ENCODE assay signal across 8 cellular contexts in the genomic region with DNA sequence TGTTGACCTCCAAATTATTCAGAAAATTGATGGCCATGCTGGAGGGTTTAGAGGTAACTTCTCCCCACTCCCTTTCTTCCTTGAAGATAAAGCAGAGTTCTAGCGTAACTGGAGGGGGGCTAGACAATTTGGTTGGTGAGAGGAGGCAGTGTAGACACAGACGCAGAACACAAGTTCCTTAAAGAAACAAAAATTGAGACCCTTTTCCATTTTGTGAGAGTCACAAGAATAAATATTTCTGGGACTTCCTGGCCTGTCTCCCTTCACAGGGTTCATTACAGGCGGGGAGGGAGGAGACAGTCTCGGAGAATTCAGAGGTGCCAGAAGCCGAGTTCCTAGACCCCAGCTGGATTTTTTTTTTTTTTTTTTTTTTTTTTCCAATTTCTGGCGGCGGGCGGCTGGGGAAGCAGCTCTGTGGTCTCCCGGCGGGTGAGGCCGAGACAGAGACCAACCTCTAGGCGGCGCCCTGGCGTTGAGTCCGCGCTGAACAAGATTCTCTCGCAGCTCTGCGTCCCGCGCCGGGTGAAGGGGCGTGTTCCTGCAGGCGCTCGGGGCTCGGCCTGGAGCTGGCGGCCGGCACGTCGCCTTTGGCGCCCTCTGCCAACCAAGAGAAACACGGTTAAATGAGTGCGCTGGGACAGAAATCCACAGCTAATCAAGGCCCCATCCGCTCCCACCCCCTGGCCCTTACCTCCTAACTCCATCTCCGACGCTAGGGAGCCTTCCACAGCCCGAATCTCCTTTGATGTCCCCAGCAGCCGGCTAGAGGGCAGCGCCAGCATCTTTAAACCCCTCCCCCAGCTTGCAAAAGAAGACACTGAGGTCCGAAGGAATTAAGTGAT. TPM values are rescaled to one million over a fixed set of nuclear protein-coding genes. Genes with fewer than 3 reads are reported as not detected.
DNase-seq lines count a peak whose midpoint lies in the region; ATAC-seq, FAIRE-seq and TF ChIP-seq lines count a peak whose summit lies in the region.

No MANE protein-coding gene starts in this region.

- no TSS peak for BruUV-seq in GM12878 (replicated peaks; lab: Mats Ljungman, UMichigan)

- TF ChIP-seq EP300 in GM12878 (IDR thresholded peaks at IDR 0.05; ENCODE audit: borderline replicate concordance in 1 of 2, control insufficient read depth in 1 of 2, low read depth in 2 of 2, low read length in 2 of 2), result no peak

- peaks cover 17% of the 10 kb centered on the region for H3K4me1 ChIP-seq in GM12878 (ENCODE audit: control insufficient read depth, insufficient read depth, low read length)

- no peak overlapping the region for H2AFZ ChIP-seq in GM12878 (ENCODE audit: control insufficient read depth, low read depth, low read length)

- TF ChIP-seq POLR2A in GM12878 (IDR thresholded peaks at IDR 0.05; ENCODE audit: low read depth, low read length), result no peak

- H3K4me3 Mint-ChIP-seq in T-cell, result peak overlapping the region in 1 of 3 donors; percentile 49

- H3K36me3 ChIP-seq in GM12878 (ENCODE audit: control insufficient read depth in 2 of 2, insufficient read depth in 2 of 2, low read length in 1 of 2), result no peaks in the 10 kb centered on the region

- peaks cover 13 to 20% (median 19%) of the 10 kb centered on the region in 3 donors for H3K4me1 Mint-ChIP-seq in T-cell

- H3K4me3 ChIP-seq in GM12865 (ENCODE audit: low read depth, low read length) (no peak overlapping the region), GM12878 (no peak overlapping the region)

- H3K27ac Mint-ChIP-seq in T-cell, result no peak overlapping the region

- in situ Hi-C loops in GM12878 (cut with MboI), result no loop called here

- H3K9me3 ChIP-seq in GM12878 (replicated peaks; ENCODE audit: control insufficient read depth, insufficient read depth, low read length), result no peaks in the 10 kb centered on the region

- no peak overlapping the region for H3K27ac ChIP-seq in GM12878 (ENCODE audit: control insufficient read depth, insufficient read depth)

- SMC1A ChIA-PET in GM12878 (lab: Charles Lee; ENCODE audit: uncharacterized antibody, unreplicated experiment), result interaction anchor here (0.7 to 1.4 kb wide), 4 partner anchors 11 to 243 kb away, joined by 3 to 6 read pairs (median 3); no protein-coding TSS in a partner anchor

- intact Hi-C loops in GM12878 (cut with micrococcal nuclease; ENCODE audit: unreplicated experiment), result no loop called here

- no peak for TF ChIP-seq RAD21 in GM12878 (IDR thresholded peaks at IDR 0.05; ENCODE audit: insufficient read depth, low read depth, low read length)

- H3K9ac ChIP-seq in GM12878 (ENCODE audit: control insufficient read depth, insufficient read depth, low read length), result no peak overlapping the region

- POLR2A ChIA-PET in T-cell (lab: Charles Lee) (interaction anchor here in 1 of 2 donors (0.6 kb wide), 1 partner anchor 443 kb away, joined by 4 read pairs; no protein-coding TSS in a partner anchor), GM12878 (lab: Charles Lee) (interaction anchor here (0.6 kb wide), 2 partner anchors 228 to 304 kb away, joined by 3 to 5 read pairs; no protein-coding TSS in a partner anchor)

- peaks cover 3 to 18% of the 10 kb centered on the region in 2 experiments for H3K27me3 ChIP-seq in GM12878 (replicated peaks in 1 of 2; ENCODE audit: control insufficient read depth in 2 of 2, insufficient read depth in 2 of 2, low read length in 1 of 2)

- 7% methylated on average over 37 of the region's 39 CpGs for WGBS in GM12878 (ENCODE audit: insufficient coverage, insufficient replicate concordance, low lambda C conversion rate, missing lambda C conversion rate)

- TF ChIP-seq CTCF in GM12865 (IDR thresholded peaks at IDR 0.05; ENCODE audit: insufficient read depth, low read depth, low read length, missing control alignments), result peak; percentile 69
- peak; percentile 66 to 84 (median 74) for TF ChIP-seq CTCF in GM12878 (IDR thresholded peaks at IDR 0.05 in 2 of 3, conservative IDR thresholded peaks at IDR 0.05 in 1 of 3; ENCODE audit: control insufficient read depth in 2 of 3, extremely low read depth in 1 of 3, insufficient read depth in 1 of 3, low read depth in 3 of 3, low read length in 3 of 3)

- no peaks in the 10 kb centered on the region for H3K79me2 ChIP-seq in GM12878 (ENCODE audit: control insufficient read depth, insufficient read depth, low read length)

- CTCF ChIA-PET in T-cell (lab: Charles Lee) (interaction anchor here (0.5 to 2.4 kb wide), 22 partner anchors 11 to 1416 kb away, joined by 3 to 10 read pairs (median 3); a partner anchor contains a TSS), GM12878 (lab: Yijun Ruan, JAX) (interaction anchor here (0.5 to 2.5 kb wide), 42 partner anchors 8 to 680 kb away, joined by 3 to 16 read pairs (median 4); a partner anchor contains a TSS)

- RAD21 ChIA-PET in GM12878 (lab: Charles Lee; ENCODE audit: unreplicated experiment), result interaction anchor here (0.6 to 1.9 kb wide), 12 partner anchors 10 to 544 kb away, joined by 3 to 6 read pairs (median 4); a partner anchor contains a TSS

- H4K20me1 ChIP-seq in GM12878 (ENCODE audit: control insufficient read depth, insufficient read depth), result no peaks in the 10 kb centered on the region

- DNase-seq in GM12865 (ENCODE audit: low read depth), result peak; percentile 77
- peak; percentile 80 to 86 for DNase-seq in Kasumi-1 (lab: John Stamatoyannopoulos, UW)
- peak in 30 of 34 experiments; percentile 28 to 72 (median 60) for DNase-seq in T-cell
- no peak for DNase-seq in GM12878 (ENCODE audit: low read depth, low spot score)
- peak; percentile 89 for DNase-seq in kidney tubule cell (ENCODE audit: low spot score)
- peak; percentile 70 to 85 for DNase-seq in stimulated activated CD8-positive, alpha-beta memory T cell treated with anti-CD3 and anti-CD28 coated beads, Interleukin-15, amount 100 ng/mL, for 48 hours (ENCODE audit: low read depth in 2 of 2)

- FAIRE-seq in GM12878 (lab: Jason Lieb, UNC), result no peak

- H3K36me3 Mint-ChIP-seq in T-cell, result no peaks in the 10 kb centered on the region

- H3K27me3 Mint-ChIP-seq in T-cell, result peaks cover 67 to 96% of the 10 kb centered on the region in 2 donors

- H3K4me2 ChIP-seq in GM12878 (ENCODE audit: control insufficient read depth, insufficient read depth), result no peak overlapping the region; the same call in 1 of the 2 replicates

- peak; percentile 66 to 85 (median 80) for ATAC-seq in T-cell (replicated peaks in 1 of 4)
- ATAC-seq in GM12878, result peak; percentile 93
- no peak for ATAC-seq in HG02885 (IDR thresholded peaks at IDR 0.05; ENCODE audit: poor library complexity, unreplicated experiment)
- no peak for ATAC-seq in HG03571 (IDR thresholded peaks at IDR 0.05; ENCODE audit: unreplicated experiment)

- no peaks in the 10 kb centered on the region for H3K9me3 Mint-ChIP-seq in T-cell

RNA-seq across cellular contexts. Expression of a gene that starts 10.2 kb away (rescaled TPM):
- under 1 TPM in 4 of 5 donors, not detected in 1; 0.19 to 0.43 (median 0.30) TPM for total RNA-seq in T-cell
- 0.19 and 0.42 TPM in 2 replicates for total RNA-seq in GM12878 (2013; cell fraction: nucleolus; rRNA removed)
- not detected in 2 replicates for total RNA-seq in GM12878 (2014; rRNA removed)
- 0.04 and 0.05 TPM in 2 replicates for total RNA-seq in GM12878 (2014; rRNA removed; fragmentation: Illumina TruSeq; extraction: Trizol)
- total RNA-seq in GM12878 (2021), result 0.13 and 0.16 TPM in 2 replicates
- not detected for polyA plus RNA-seq in GM12878 (2011; ENCODE audit: low read depth)
- 0.49 and 0.69 TPM in 2 replicates for polyA plus RNA-seq in GM12878 (2011; rRNA removed)
- polyA plus RNA-seq in GM12878 (2011; cell fraction: cytosol; rRNA removed), result 0.32 and 0.46 TPM in 2 replicates
- 0.53 and 0.87 TPM in 2 replicates for polyA plus RNA-seq in GM12878 (2011; cell fraction: nucleus; rRNA removed)
- polyA plus RNA-seq in GM12878 (2012), result 0.05 and 0.21 TPM in 2 replicates
- 0.01 TPM in 1 of 2 replicates, not detected in the other for polyA plus RNA-seq in GM12878 (2014; fragmentation: Illumina TruSeq; extraction: Trizol)
- polyA plus RNA-seq in GM12878 (2014; fragmentation: Nextera tagmentation; extraction: Ambion mirVana), result not detected
- 0.09 TPM in 1 of 2 replicates, not detected in the other for polyA plus RNA-seq in GM12878 (2014; rRNA removed)
- polyA plus RNA-seq in GM12878 (2016; fragmentation: Nextera tagmentation; extraction: Ambion mirVana), result not detected
- 0.15 and 0.26 TPM in 2 replicates for polyA minus RNA-seq in GM12878 (2011; rRNA and poly(A)+ RNA removed)
- polyA minus RNA-seq in GM12878 (2011; cell fraction: cytosol; rRNA and poly(A)+ RNA removed), result not detected in 2 replicates
- polyA minus RNA-seq in GM12878 (2011; cell fraction: nucleus; rRNA and poly(A)+ RNA removed), result 0.19 and 0.24 TPM in 2 replicates

RNA-seq across cellular contexts. Expression of a gene that starts 21.3 kb away (rescaled TPM):
- total RNA-seq in T-cell, result not detected
- total RNA-seq in GM12878 (2013; cell fraction: nucleolus; rRNA removed), result not detected in 2 replicates
- not detected in 2 replicates for total RNA-seq in GM12878 (2014; rRNA removed)
- not detected in 2 replicates for total RNA-seq in GM12878 (2014; rRNA removed; fragmentation: Illumina TruSeq; extraction: Trizol)
- total RNA-seq in GM12878 (2021), result 0.21 TPM in 1 of 2 replicates, not detected in the other
- not detected for polyA plus RNA-seq in GM12878 (2011; ENCODE audit: low read depth)
- not detected in 2 replicates for polyA plus RNA-seq in GM12878 (2011; rRNA removed)
- not detected in 2 replicates for polyA plus RNA-seq in GM12878 (2011; cell fraction: cytosol; rRNA removed)
- not detected in 2 replicates for polyA plus RNA-seq in GM12878 (2011; cell fraction: nucleus; rRNA removed)
- polyA plus RNA-seq in GM12878 (2012), result not detected in 2 replicates
- not detected in 2 replicates for polyA plus RNA-seq in GM12878 (2014; fragmentation: Illumina TruSeq; extraction: Trizol)
- polyA plus RNA-seq in GM12878 (2014; fragmentation: Nextera tagmentation; extraction: Ambion mirVana), result not detected
- polyA plus RNA-seq in GM12878 (2014; rRNA removed), result not detected in 2 replicates
- polyA plus RNA-seq in GM12878 (2016; fragmentation: Nextera tagmentation; extraction: Ambion mirVana), result not detected
- not detected in 2 replicates for polyA minus RNA-seq in GM12878 (2011; rRNA and poly(A)+ RNA removed)
- polyA minus RNA-seq in GM12878 (2011; cell fraction: cytosol; rRNA and poly(A)+ RNA removed), result not detected in 2 replicates
- polyA minus RNA-seq in GM12878 (2011; cell fraction: nucleus; rRNA and poly(A)+ RNA removed), result not detected in 2 replicates

RNA-seq across cellular contexts. Expression of a gene that starts 25.6 kb away (rescaled TPM):
- under 1 TPM in 3 of 5 donors, not detected in 2; 0.47 to 0.66 (median 0.60) TPM for total RNA-seq in T-cell
- 0.98 and 1.3 TPM in 2 replicates for total RNA-seq in GM12878 (2013; cell fraction: nucleolus; rRNA removed)
- 3.2 and 4.2 TPM in 2 replicates for total RNA-seq in GM12878 (2014; rRNA removed)
- 3.6 and 5.8 TPM in 2 replicates for total RNA-seq in GM12878 (2014; rRNA removed; fragmentation: Illumina TruSeq; extraction: Trizol)
- 4.0 and 4.5 TPM in 2 replicates for total RNA-seq in GM12878 (2021)
- polyA plus RNA-seq in GM12878 (2011; ENCODE audit: low read depth), result 2.3 TPM
- polyA plus RNA-seq in GM12878 (2011; rRNA removed), result 7.4 and 8.3 TPM in 2 replicates
- 6.8 and 8.1 TPM in 2 replicates for polyA plus RNA-seq in GM12878 (2011; cell fraction: cytosol; rRNA removed)
- 2.5 and 4.1 TPM in 2 replicates for polyA plus RNA-seq in GM12878 (2011; cell fraction: nucleus; rRNA removed)
- 3.9 and 4.1 TPM in 2 replicates for polyA plus RNA-seq in GM12878 (2012)
- 1.3 and 3.7 TPM in 2 replicates for polyA plus RNA-seq in GM12878 (2014; fragmentation: Illumina TruSeq; extraction: Trizol)
- 1 to 10 TPM; 2.8 to 3.4 TPM for polyA plus RNA-seq in GM12878 (2014; fragmentation: Nextera tagmentation; extraction: Ambion mirVana)
- polyA plus RNA-seq in GM12878 (2014; rRNA removed), result 5.1 and 7.0 TPM in 2 replicates
- polyA plus RNA-seq in GM12878 (2016; fragmentation: Nextera tagmentation; extraction: Ambion mirVana), result 1 to 10 TPM; 4.3 to 4.8 TPM
- 1.6 and 2.8 TPM in 2 replicates for polyA minus RNA-seq in GM12878 (2011; rRNA and poly(A)+ RNA removed)
- polyA minus RNA-seq in GM12878 (2011; cell fraction: cytosol; rRNA and poly(A)+ RNA removed), result 1.7 and 2.2 TPM in 2 replicates
- 0.97 and 1.2 TPM in 2 replicates for polyA minus RNA-seq in GM12878 (2011; cell fraction: nucleus; rRNA and poly(A)+ RNA removed)

RNA-seq across cellular contexts. Expression of a gene that starts 31.6 kb away (rescaled TPM):
- under 1 TPM in 2 of 5 donors, not detected in 3; 0.16 to 0.33 TPM for total RNA-seq in T-cell
- total RNA-seq in GM12878 (2013; cell fraction: nucleolus; rRNA removed), result not detected in 2 replicates
- 0.05 and 0.06 TPM in 2 replicates for total RNA-seq in GM12878 (2014; rRNA removed)
- total RNA-seq in GM12878 (2014; rRNA removed; fragmentation: Illumina TruSeq; extraction: Trizol), result 0.09 TPM in 1 of 2 replicates, not detected in the other
- 0.13 and 0.24 TPM in 2 replicates for total RNA-seq in GM12878 (2021)
- 0.16 TPM for polyA plus RNA-seq in GM12878 (2011; ENCODE audit: low read depth)
- polyA plus RNA-seq in GM12878 (2011; rRNA removed), result 0.10 TPM in 1 of 2 replicates, not detected in the other
- 0.10 and 0.27 TPM in 2 replicates for polyA plus RNA-seq in GM12878 (2011; cell fraction: cytosol; rRNA removed)
- polyA plus RNA-seq in GM12878 (2011; cell fraction: nucleus; rRNA removed), result 0.10 TPM in 1 of 2 replicates, not detected in the other
- 0.21 TPM in 1 of 2 replicates, not detected in the other for polyA plus RNA-seq in GM12878 (2012)
- 0.07 TPM in 1 of 2 replicates, not detected in the other for polyA plus RNA-seq in GM12878 (2014; fragmentation: Illumina TruSeq; extraction: Trizol)
- polyA plus RNA-seq in GM12878 (2014; fragmentation: Nextera tagmentation; extraction: Ambion mirVana), result under 1 TPM in 1 of 2 experiments, not detected in 1; 0.04 TPM
- polyA plus RNA-seq in GM12878 (2014; rRNA removed), result 0.22 and 0.51 TPM in 2 replicates
- under 1 TPM in 1 of 2 experiments, not detected in 1; 0.13 TPM for polyA plus RNA-seq in GM12878 (2016; fragmentation: Nextera tagmentation; extraction: Ambion mirVana)
- polyA minus RNA-seq in GM12878 (2011; rRNA and poly(A)+ RNA removed), result 0.10 TPM in 1 of 2 replicates, not detected in the other
- polyA minus RNA-seq in GM12878 (2011; cell fraction: cytosol; rRNA and poly(A)+ RNA removed), result not detected in 2 replicates
- polyA minus RNA-seq in GM12878 (2011; cell fraction: nucleus; rRNA and poly(A)+ RNA removed), result not detected in 2 replicates

RNA-seq across cellular contexts. Expression of a gene that starts 42.8 kb away (rescaled TPM):
- total RNA-seq in T-cell, result not detected
- not detected in 2 replicates for total RNA-seq in GM12878 (2013; cell fraction: nucleolus; rRNA removed)
- total RNA-seq in GM12878 (2014; rRNA removed), result not detected in 2 replicates
- not detected in 2 replicates for total RNA-seq in GM12878 (2014; rRNA removed; fragmentation: Illumina TruSeq; extraction: Trizol)
- not detected in 2 replicates for total RNA-seq in GM12878 (2021)
- polyA plus RNA-seq in GM12878 (2011; ENCODE audit: low read depth), result not detected
- not detected in 2 replicates for polyA plus RNA-seq in GM12878 (2011; rRNA removed)
- polyA plus RNA-seq in GM12878 (2011; cell fraction: cytosol; rRNA removed), result not detected in 2 replicates
- not detected in 2 replicates for polyA plus RNA-seq in GM12878 (2011; cell fraction: nucleus; rRNA removed)
- not detected in 2 replicates for polyA plus RNA-seq in GM12878 (2012)
- polyA plus RNA-seq in GM12878 (2014; fragmentation: Illumina TruSeq; extraction: Trizol), result not detected in 2 replicates
- not detected for polyA plus RNA-seq in GM12878 (2014; fragmentation: Nextera tagmentation; extraction: Ambion mirVana)
- not detected in 2 replicates for polyA plus RNA-seq in GM12878 (2014; rRNA removed)
- not detected for polyA plus RNA-seq in GM12878 (2016; fragmentation: Nextera tagmentation; extraction: Ambion mirVana)
- not detected in 2 replicates for polyA minus RNA-seq in GM12878 (2011; rRNA and poly(A)+ RNA removed)
- not detected in 2 replicates for polyA minus RNA-seq in GM12878 (2011; cell fraction: cytosol; rRNA and poly(A)+ RNA removed)
- not detected in 2 replicates for polyA minus RNA-seq in GM12878 (2011; cell fraction: nucleus; rRNA and poly(A)+ RNA removed)

Comparison
In these comparisons a context has a peak if more than half of its experiments do, and no peak if none do; other contexts are left out.
1. ATAC-seq: peak in T-cell (4 of 4) and GM12878 (single experiment); none in HG02885 (single experiment) and HG03571 (single experiment).